1 cellular context compared by ENCODE assay signal in genomic region chr17:57243171-57243622, GRCh38.
TF ChIP-seq lines count a peak whose summit lies in the region.

No MANE protein-coding gene starts in this region.

TF ChIP-seq in K562, 482 proteins besides CTCF, POLR2A, EP300 and RAD21 (continued from another document and continues in another):
- TF ChIP-seq CBX2 (IDR thresholded peaks at IDR 0.05; ENCODE audit: insufficient read depth, low read length, poor library complexity, severe bottlenecking) (no peak), ELK3 (CRISPR knock-in tag; IDR thresholded peaks at IDR 0.05) (no peak), KDM4B (IDR thresholded peaks at IDR 0.05; ENCODE audit: borderline replicate concordance in 2 of 2, low read depth in 1 of 2) (0 out of 4 replicates have a peak, but pooled peaks of 1 of the 2 experiments have one; percentile 53), PRPF4 (IDR thresholded peaks at IDR 0.05; ENCODE audit: insufficient read depth, low read depth, low read length, poor library complexity, severe bottlenecking) (no peak), BHLHE40 (IDR thresholded peaks at IDR 0.05; ENCODE audit: low read length) (peak; percentile 14; the same call in 1 of the 2 replicates), ZNF75A (CRISPR knock-in tag; IDR thresholded peaks at IDR 0.05) (no peak), ZNF311 (CRISPR knock-in tag; IDR thresholded peaks at IDR 0.05) (no peak), ARNT (IDR thresholded peaks at IDR 0.05) (no peak), TARDBP (IDR thresholded peaks at IDR 0.05) (no peak), MTA3 (IDR thresholded peaks at IDR 0.05; ENCODE audit: borderline replicate concordance) (no peak), SFPQ (IDR thresholded peaks at IDR 0.05; ENCODE audit: low read depth, low read length) (no peak), POLR2H (tag; IDR thresholded peaks at IDR 0.05; ENCODE audit: low read depth) (no peak), BRCA1 (IDR thresholded peaks at IDR 0.05) (no peak), BRCA1 (CRISPR knock-in tag; IDR thresholded peaks at IDR 0.05) (no peak), SOX6 (IDR thresholded peaks at IDR 0.05) (0 out of 2 replicates have a peak, but pooled peaks have one; percentile 38), HNRNPUL1 (IDR thresholded peaks at IDR 0.05; ENCODE audit: low read length) (0 out of 2 replicates have a peak, but pooled peaks have one; percentile 35), GATA2 (CRISPR knock-in tag; IDR thresholded peaks at IDR 0.05) (no peak), TEAD4 (IDR thresholded peaks at IDR 0.05; ENCODE audit: low read length) (peak; percentile 76), TEAD4 (CRISPR knock-in tag; IDR thresholded peaks at IDR 0.05; ENCODE audit: borderline replicate concordance) (no peak), THAP12 (CRISPR knock-in tag; IDR thresholded peaks at IDR 0.05) (no peak), RNF219 (CRISPR knock-in tag; IDR thresholded peaks at IDR 0.05) (no peak), STAG1 (CRISPR knock-in tag; IDR thresholded peaks at IDR 0.05; ENCODE audit: borderline replicate concordance) (peak; percentile 75; the same call in 1 of the 2 replicates), ZHX1 (conservative IDR thresholded peaks at IDR 0.05; ENCODE audit: low read length) (0 out of 2 replicates have a peak, but pooled peaks have one; percentile 34), ZNF707 (CRISPR knock-in tag; conservative IDR thresholded peaks at IDR 0.05) (no peak), RB1 (IDR thresholded peaks at IDR 0.05; ENCODE audit: low read depth) (peak; percentile 81; the same call in 1 of the 2 replicates), RCOR1 (IDR thresholded peaks at IDR 0.05; ENCODE audit: borderline replicate concordance in 1 of 2, low read depth in 2 of 2, low read length in 2 of 2) (peak; percentile 28 to 78; a peak in 2 of 4 replicates), DIDO1 (tag; IDR thresholded peaks at IDR 0.05; ENCODE audit: low read depth) (no peak), CEBPB (tag; IDR thresholded peaks at IDR 0.05) (no peak), SMAD4 (CRISPR knock-in tag; conservative IDR thresholded peaks at IDR 0.05) (no peak), FOXP4 (CRISPR knock-in tag; IDR thresholded peaks at IDR 0.05; ENCODE audit: borderline replicate concordance) (no peak), ZNF384 (IDR thresholded peaks at IDR 0.05; ENCODE audit: low read depth, low read length) (0 out of 2 replicates have a peak, but pooled peaks have one; percentile 38), SIN3B (IDR thresholded peaks at IDR 0.05; ENCODE audit: low read depth) (no peak), ZC3H11A (IDR thresholded peaks at IDR 0.05; ENCODE audit: low read depth, low read length) (no peak), IRF9 (tag; IDR thresholded peaks at IDR 0.05) (no peak), RFX5 (IDR thresholded peaks at IDR 0.05; ENCODE audit: low read depth, low read length) (no peak), ELF2 (CRISPR knock-in tag; IDR thresholded peaks at IDR 0.05) (no peak), TBP (optimal IDR thresholded peaks at IDR 0.05; ENCODE audit: low read depth, low read length) (peak; percentile 22), ZBTB33 (CRISPR knock-in tag; IDR thresholded peaks at IDR 0.05) (0 out of 2 replicates have a peak, but pooled peaks have one; percentile 52), MTA2 (IDR thresholded peaks at IDR 0.05; ENCODE audit: low read depth) (no peak), HDAC3 (IDR thresholded peaks at IDR 0.05; ENCODE audit: borderline replicate concordance, partially characterized antibody) (no peak), RERE (CRISPR knock-in tag; IDR thresholded peaks at IDR 0.05; ENCODE audit: borderline replicate concordance) (no peak)
